ENCODE assay signal across 2 cellular contexts in the genomic region with DNA sequence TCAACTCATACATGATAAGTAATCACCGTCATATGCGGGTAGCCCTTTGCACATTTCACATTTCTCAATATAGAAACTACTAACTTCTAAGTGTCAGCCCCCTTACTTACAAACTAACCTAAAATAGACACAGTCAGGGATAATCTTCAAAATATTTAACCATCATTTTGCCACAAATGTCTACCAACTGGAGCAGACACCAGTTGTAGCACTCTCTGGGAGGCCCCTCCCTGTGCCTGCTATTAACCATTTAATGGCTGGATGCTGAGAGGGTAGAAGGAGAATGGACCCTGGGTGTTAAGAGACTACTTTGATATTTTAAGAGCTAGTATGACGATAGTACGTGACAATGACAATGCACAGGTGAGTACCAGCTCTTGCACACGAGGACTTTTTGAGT.
TF ChIP-seq lines count a peak whose summit lies in the region.

No MANE protein-coding gene starts in this region.

TF ChIP-seq in GM23338, 12 proteins besides CTCF, POLR2A, EP300 and RAD21 (continued from another document):
- TF ChIP-seq, protein P1, sequence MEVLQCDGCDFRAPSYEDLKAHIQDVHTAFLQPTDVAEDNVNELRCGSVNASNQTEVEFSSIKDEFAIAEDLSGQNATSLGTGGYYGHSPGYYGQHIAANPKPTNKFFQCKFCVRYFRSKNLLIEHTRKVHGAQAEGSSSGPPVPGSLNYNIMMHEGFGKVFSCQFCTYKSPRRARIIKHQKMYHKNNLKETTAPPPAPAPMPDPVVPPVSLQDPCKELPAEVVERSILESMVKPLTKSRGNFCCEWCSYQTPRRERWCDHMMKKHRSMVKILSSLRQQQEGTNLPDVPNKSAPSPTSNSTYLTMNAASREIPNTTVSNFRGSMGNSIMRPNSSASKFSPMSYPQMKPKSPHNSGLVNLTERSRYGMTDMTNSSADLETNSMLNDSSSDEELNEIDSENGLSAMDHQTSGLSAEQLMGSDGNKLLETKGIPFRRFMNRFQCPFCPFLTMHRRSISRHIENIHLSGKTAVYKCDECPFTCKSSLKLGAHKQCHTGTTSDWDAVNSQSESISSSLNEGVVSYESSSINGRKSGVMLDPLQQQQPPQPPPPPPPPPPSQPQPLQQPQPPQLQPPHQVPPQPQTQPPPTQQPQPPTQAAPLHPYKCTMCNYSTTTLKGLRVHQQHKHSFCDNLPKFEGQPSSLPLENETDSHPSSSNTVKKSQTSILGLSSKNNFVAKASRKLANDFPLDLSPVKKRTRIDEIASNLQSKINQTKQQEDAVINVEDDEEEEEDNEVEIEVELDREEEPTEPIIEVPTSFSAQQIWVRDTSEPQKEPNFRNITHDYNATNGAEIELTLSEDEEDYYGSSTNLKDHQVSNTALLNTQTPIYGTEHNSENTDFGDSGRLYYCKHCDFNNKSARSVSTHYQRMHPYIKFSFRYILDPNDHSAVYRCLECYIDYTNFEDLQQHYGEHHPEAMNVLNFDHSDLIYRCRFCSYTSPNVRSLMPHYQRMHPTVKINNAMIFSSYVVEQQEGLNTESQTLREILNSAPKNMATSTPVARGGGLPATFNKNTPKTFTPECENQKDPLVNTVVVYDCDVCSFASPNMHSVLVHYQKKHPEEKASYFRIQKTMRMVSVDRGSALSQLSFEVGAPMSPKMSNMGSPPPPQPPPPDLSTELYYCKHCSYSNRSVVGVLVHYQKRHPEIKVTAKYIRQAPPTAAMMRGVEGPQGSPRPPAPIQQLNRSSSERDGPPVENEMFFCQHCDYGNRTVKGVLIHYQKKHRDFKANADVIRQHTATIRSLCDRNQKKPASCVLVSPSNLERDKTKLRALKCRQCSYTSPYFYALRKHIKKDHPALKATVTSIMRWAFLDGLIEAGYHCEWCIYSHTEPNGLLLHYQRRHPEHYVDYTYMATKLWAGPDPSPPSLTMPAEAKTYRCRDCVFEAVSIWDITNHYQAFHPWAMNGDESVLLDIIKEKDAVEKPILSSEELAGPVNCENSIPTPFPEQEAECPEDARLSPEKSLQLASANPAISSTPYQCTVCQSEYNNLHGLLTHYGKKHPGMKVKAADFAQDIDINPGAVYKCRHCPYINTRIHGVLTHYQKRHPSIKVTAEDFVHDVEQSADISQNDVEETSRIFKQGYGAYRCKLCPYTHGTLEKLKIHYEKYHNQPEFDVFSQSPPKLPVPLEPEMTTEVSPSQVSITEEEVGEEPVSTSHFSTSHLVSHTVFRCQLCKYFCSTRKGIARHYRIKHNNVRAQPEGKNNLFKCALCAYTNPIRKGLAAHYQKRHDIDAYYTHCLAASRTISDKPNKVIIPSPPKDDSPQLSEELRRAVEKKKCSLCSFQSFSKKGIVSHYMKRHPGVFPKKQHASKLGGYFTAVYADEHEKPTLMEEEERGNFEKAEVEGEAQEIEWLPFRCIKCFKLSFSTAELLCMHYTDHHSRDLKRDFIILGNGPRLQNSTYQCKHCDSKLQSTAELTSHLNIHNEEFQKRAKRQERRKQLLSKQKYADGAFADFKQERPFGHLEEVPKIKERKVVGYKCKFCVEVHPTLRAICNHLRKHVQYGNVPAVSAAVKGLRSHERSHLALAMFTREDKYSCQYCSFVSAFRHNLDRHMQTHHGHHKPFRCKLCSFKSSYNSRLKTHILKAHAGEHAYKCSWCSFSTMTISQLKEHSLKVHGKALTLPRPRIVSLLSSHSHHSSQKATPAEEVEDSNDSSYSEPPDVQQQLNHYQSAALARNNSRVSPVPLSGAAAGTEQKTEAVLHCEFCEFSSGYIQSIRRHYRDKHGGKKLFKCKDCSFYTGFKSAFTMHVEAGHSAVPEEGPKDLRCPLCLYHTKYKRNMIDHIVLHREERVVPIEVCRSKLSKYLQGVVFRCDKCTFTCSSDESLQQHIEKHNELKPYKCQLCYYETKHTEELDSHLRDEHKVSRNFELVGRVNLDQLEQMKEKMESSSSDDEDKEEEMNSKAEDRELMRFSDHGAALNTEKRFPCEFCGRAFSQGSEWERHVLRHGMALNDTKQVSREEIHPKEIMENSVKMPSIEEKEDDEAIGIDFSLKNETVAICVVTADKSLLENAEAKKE (CRISPR knock-in tag; IDR thresholded peaks at IDR 0.05) = no peak
- TF ChIP-seq STAT1 (IDR thresholded peaks at IDR 0.05; ENCODE audit: unreplicated experiment) = no peak
- no peak for TF ChIP-seq EZH2phosphoT487 (IDR thresholded peaks at IDR 0.05; ENCODE audit: unreplicated experiment)
- no peak for TF ChIP-seq ZNF331 (CRISPR knock-in tag; IDR thresholded peaks at IDR 0.05; ENCODE audit: low read depth)
- TF ChIP-seq ZNF114 (CRISPR knock-in tag; IDR thresholded peaks at IDR 0.05) = no peak
- no peak for TF ChIP-seq EZH2 (IDR thresholded peaks at IDR 0.05; ENCODE audit: low read depth, unreplicated experiment)
- no peak for TF ChIP-seq CREB1 (CRISPR knock-in tag; IDR thresholded peaks at IDR 0.05; ENCODE audit: low read depth)
- TF ChIP-seq, protein P2, sequence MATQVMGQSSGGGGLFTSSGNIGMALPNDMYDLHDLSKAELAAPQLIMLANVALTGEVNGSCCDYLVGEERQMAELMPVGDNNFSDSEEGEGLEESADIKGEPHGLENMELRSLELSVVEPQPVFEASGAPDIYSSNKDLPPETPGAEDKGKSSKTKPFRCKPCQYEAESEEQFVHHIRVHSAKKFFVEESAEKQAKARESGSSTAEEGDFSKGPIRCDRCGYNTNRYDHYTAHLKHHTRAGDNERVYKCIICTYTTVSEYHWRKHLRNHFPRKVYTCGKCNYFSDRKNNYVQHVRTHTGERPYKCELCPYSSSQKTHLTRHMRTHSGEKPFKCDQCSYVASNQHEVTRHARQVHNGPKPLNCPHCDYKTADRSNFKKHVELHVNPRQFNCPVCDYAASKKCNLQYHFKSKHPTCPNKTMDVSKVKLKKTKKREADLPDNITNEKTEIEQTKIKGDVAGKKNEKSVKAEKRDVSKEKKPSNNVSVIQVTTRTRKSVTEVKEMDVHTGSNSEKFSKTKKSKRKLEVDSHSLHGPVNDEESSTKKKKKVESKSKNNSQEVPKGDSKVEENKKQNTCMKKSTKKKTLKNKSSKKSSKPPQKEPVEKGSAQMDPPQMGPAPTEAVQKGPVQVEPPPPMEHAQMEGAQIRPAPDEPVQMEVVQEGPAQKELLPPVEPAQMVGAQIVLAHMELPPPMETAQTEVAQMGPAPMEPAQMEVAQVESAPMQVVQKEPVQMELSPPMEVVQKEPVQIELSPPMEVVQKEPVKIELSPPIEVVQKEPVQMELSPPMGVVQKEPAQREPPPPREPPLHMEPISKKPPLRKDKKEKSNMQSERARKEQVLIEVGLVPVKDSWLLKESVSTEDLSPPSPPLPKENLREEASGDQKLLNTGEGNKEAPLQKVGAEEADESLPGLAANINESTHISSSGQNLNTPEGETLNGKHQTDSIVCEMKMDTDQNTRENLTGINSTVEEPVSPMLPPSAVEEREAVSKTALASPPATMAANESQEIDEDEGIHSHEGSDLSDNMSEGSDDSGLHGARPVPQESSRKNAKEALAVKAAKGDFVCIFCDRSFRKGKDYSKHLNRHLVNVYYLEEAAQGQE (IDR thresholded peaks at IDR 0.05; ENCODE audit: unreplicated experiment) = no peak
- TF ChIP-seq, protein P3, sequence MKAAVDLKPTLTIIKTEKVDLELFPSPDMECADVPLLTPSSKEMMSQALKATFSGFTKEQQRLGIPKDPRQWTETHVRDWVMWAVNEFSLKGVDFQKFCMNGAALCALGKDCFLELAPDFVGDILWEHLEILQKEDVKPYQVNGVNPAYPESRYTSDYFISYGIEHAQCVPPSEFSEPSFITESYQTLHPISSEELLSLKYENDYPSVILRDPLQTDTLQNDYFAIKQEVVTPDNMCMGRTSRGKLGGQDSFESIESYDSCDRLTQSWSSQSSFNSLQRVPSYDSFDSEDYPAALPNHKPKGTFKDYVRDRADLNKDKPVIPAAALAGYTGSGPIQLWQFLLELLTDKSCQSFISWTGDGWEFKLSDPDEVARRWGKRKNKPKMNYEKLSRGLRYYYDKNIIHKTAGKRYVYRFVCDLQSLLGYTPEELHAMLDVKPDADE (IDR thresholded peaks at IDR 0.05) = no peak
TF ChIP-seq in GM23338: peak in this region for 0.

TF ChIP-seq in SK-N-SH treated with all-trans-retinoic acid at 6 μM for 48 hours, 23 proteins besides CTCF, POLR2A, EP300 and RAD21 (continued from another document):
- TF ChIP-seq, protein P4, sequence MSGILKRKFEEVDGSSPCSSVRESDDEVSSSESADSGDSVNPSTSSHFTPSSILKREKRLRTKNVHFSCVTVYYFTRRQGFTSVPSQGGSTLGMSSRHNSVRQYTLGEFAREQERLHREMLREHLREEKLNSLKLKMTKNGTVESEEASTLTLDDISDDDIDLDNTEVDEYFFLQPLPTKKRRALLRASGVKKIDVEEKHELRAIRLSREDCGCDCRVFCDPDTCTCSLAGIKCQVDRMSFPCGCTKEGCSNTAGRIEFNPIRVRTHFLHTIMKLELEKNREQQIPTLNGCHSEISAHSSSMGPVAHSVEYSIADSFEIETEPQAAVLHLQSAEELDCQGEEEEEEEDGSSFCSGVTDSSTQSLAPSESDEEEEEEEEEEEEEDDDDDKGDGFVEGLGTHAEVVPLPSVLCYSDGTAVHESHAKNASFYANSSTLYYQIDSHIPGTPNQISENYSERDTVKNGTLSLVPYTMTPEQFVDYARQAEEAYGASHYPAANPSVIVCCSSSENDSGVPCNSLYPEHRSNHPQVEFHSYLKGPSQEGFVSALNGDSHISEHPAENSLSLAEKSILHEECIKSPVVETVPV (CRISPR knock-in tag; IDR thresholded peaks at IDR 0.05) = no peak
- TF ChIP-seq, protein P5, sequence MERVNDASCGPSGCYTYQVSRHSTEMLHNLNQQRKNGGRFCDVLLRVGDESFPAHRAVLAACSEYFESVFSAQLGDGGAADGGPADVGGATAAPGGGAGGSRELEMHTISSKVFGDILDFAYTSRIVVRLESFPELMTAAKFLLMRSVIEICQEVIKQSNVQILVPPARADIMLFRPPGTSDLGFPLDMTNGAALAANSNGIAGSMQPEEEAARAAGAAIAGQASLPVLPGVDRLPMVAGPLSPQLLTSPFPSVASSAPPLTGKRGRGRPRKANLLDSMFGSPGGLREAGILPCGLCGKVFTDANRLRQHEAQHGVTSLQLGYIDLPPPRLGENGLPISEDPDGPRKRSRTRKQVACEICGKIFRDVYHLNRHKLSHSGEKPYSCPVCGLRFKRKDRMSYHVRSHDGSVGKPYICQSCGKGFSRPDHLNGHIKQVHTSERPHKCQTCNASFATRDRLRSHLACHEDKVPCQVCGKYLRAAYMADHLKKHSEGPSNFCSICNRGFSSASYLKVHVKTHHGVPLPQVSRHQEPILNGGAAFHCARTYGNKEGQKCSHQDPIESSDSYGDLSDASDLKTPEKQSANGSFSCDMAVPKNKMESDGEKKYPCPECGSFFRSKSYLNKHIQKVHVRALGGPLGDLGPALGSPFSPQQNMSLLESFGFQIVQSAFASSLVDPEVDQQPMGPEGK (CRISPR knock-in tag; IDR thresholded peaks at IDR 0.05; ENCODE audit: borderline replicate concordance) = no peak
- TF ChIP-seq, protein P6, sequence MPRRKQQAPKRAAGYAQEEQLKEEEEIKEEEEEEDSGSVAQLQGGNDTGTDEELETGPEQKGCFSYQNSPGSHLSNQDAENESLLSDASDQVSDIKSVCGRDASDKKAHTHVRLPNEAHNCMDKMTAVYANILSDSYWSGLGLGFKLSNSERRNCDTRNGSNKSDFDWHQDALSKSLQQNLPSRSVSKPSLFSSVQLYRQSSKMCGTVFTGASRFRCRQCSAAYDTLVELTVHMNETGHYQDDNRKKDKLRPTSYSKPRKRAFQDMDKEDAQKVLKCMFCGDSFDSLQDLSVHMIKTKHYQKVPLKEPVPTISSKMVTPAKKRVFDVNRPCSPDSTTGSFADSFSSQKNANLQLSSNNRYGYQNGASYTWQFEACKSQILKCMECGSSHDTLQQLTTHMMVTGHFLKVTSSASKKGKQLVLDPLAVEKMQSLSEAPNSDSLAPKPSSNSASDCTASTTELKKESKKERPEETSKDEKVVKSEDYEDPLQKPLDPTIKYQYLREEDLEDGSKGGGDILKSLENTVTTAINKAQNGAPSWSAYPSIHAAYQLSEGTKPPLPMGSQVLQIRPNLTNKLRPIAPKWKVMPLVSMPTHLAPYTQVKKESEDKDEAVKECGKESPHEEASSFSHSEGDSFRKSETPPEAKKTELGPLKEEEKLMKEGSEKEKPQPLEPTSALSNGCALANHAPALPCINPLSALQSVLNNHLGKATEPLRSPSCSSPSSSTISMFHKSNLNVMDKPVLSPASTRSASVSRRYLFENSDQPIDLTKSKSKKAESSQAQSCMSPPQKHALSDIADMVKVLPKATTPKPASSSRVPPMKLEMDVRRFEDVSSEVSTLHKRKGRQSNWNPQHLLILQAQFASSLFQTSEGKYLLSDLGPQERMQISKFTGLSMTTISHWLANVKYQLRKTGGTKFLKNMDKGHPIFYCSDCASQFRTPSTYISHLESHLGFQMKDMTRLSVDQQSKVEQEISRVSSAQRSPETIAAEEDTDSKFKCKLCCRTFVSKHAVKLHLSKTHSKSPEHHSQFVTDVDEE (CRISPR knock-in tag; IDR thresholded peaks at IDR 0.05) = no peak
- no peak for TF ChIP-seq GLIS3 (CRISPR knock-in tag; IDR thresholded peaks at IDR 0.05)
- TF ChIP-seq OSR1 (CRISPR knock-in tag; IDR thresholded peaks at IDR 0.05) = no peak
- no peak for TF ChIP-seq BACH2 (CRISPR knock-in tag; IDR thresholded peaks at IDR 0.05; ENCODE audit: borderline replicate concordance)
- TF ChIP-seq ZFP3 (CRISPR knock-in tag; IDR thresholded peaks at IDR 0.05) = no peak
- no peak for TF ChIP-seq CSDC2 (CRISPR knock-in tag; IDR thresholded peaks at IDR 0.05)
- no peak for TF ChIP-seq ISL1 (CRISPR knock-in tag; IDR thresholded peaks at IDR 0.05)
- no peak for TF ChIP-seq ARNTL (CRISPR knock-in tag; IDR thresholded peaks at IDR 0.05; ENCODE audit: borderline replicate concordance, low read depth)
- TF ChIP-seq PPARA (CRISPR knock-in tag; IDR thresholded peaks at IDR 0.05; ENCODE audit: borderline replicate concordance) = no peak
- no peak for TF ChIP-seq ZNF8 (CRISPR knock-in tag; IDR thresholded peaks at IDR 0.05)
- TF ChIP-seq ESRRG (CRISPR knock-in tag; IDR thresholded peaks at IDR 0.05) = no peak
- no peak for TF ChIP-seq ZNF565 (CRISPR knock-in tag; conservative IDR thresholded peaks at IDR 0.05; ENCODE audit: low read depth)
- TF ChIP-seq, protein P7, sequence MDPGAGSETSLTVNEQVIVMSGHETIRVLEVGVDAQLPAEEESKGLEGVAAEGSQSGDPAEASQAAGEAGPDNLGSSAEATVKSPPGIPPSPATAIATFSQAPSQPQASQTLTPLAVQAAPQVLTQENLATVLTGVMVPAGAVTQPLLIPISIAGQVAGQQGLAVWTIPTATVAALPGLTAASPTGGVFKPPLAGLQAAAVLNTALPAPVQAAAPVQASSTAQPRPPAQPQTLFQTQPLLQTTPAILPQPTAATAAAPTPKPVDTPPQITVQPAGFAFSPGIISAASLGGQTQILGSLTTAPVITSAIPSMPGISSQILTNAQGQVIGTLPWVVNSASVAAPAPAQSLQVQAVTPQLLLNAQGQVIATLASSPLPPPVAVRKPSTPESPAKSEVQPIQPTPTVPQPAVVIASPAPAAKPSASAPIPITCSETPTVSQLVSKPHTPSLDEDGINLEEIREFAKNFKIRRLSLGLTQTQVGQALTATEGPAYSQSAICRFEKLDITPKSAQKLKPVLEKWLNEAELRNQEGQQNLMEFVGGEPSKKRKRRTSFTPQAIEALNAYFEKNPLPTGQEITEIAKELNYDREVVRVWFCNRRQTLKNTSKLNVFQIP (CRISPR knock-in tag; IDR thresholded peaks at IDR 0.05; ENCODE audit: borderline replicate concordance, low read depth) = no peak
